Comparison of ENCODE assay signal across 8 cellular contexts in the genomic region with DNA sequence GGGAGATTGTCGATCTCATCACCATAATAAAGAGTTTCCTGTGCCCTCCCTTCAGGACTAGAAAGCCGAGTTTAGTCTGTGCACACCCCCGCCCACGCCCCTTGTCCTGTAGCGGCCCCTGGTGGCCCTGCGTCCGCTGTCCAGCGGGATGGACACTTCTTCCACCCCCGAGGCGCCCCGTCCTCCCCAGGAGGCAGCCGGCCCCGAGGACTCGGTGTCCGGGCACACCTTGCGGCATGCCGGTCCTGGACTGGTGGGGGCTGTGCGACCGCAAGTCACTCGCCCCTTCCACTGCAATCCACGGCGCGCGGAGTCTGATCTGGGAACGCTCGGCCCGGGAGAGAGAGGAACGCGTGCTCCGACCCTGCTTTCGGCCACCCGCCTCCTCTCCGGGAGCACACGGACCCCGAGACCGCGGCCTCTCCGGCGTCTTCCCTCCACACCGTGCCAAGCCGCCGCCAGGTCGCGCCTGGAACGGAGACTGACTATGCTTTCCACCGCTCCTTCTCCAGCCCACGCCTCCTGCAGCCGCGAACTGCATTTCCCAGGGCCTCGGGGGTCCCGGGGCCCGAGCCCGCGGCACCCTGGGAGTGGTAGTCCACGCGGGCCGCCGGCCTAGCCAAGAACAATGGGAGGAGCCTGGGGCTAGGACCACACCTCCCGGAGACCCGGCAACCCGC. TPM values are rescaled to one million over a fixed set of nuclear protein-coding genes. Genes with fewer than 3 reads are reported as not detected.
DNase-seq lines count a peak whose midpoint lies in the region; ATAC-seq and TF ChIP-seq lines count a peak whose summit lies in the region.

No MANE protein-coding gene starts in this region.

- H3K36me3 ChIP-seq in GM23338 (ENCODE audit: insufficient read depth), result no peaks in the 10 kb centered on the region
- peaks cover 26% of the 10 kb centered on the region for H3K36me3 ChIP-seq in neutrophil

- H3K4me3 ChIP-seq in GM23338, result peak overlapping the region; percentile 85
- peak overlapping the region; percentile 88 to 91 for H3K4me3 ChIP-seq in neutrophil (ENCODE audit: low read depth in 1 of 2, low read length in 1 of 2)

- H3K27ac ChIP-seq in GM23338 (ENCODE audit: low read depth) (peak overlapping the region; percentile 84; the same call in 1 of the 2 replicates), neutrophil (peak overlapping the region; percentile 95), substantia nigra (ENCODE audit: low read depth, low read length, poor library complexity, severe bottlenecking) (peak overlapping the region; percentile 83)

- H4K20me1 ChIP-seq in GM23338 (replicated peaks; ENCODE audit: insufficient read depth), result peaks cover 11% of the 10 kb centered on the region

- TF ChIP-seq CTCF in GM23338 (conservative IDR thresholded peaks at IDR 0.05; ENCODE audit: low read depth in 2 of 2), result peak; percentile 72 to 82; a peak in 3 of 4 replicates
- TF ChIP-seq CTCF in LNCAP (IDR thresholded peaks at IDR 0.05), result peak; percentile 94
- peak; percentile 87 for TF ChIP-seq CTCF in neutrophil (IDR thresholded peaks at IDR 0.05)

- peaks cover 19% of the 10 kb centered on the region for H3K36me3 Mint-ChIP-seq in GM23338 (ENCODE audit: low read depth)

- H3F3A ChIP-seq in GM23338 (replicated peaks; ENCODE audit: low read depth), result peaks cover 10% of the 10 kb centered on the region; the same call in 1 of the 2 replicates

- H3K4me2 ChIP-seq in GM23338, result peak overlapping the region; percentile 93

- H3K9me3 ChIP-seq in neutrophil, result no peaks in the 10 kb centered on the region

- H3K4me1 ChIP-seq in GM23338 (ENCODE audit: insufficient read depth) (peaks cover 36% of the 10 kb centered on the region), neutrophil (ENCODE audit: control insufficient read depth in 1 of 2, insufficient read depth in 1 of 2, low read depth in 1 of 2, low read length in 1 of 2) (peaks cover 29 to 35% of the 10 kb centered on the region in 2 experiments)

- peak; percentile 73 for ATAC-seq in GM23338

- H3K27me3 ChIP-seq in GM23338 (ENCODE audit: insufficient read depth), result no peaks in the 10 kb centered on the region
- peaks cover 10% of the 10 kb centered on the region for H3K27me3 ChIP-seq in neutrophil

- peaks cover 43% of the 10 kb centered on the region for H3K4me1 Mint-ChIP-seq in GM23338

- DNase-seq in ELR (ENCODE audit: low read depth), result peak; percentile 95
- peak; percentile 99 for DNase-seq in GM23338 (ENCODE audit: low spot score)
- peak; percentile 87 for DNase-seq in SHP77 treated with DMSO at 0.1 percent for 48 hours (lab: John Stamatoyannopoulos, UW)
- peak; percentile 83 to 95 (median 91) for DNase-seq in activated naive CD4-positive, alpha-beta T cell (lab: John Stamatoyannopoulos, UW)
- DNase-seq in foreskin melanocyte, result peak; percentile 92
- peak; percentile 46 to 97 (median 84) for DNase-seq in substantia nigra (lab: John Stamatoyannopoulos, UW)

- peak overlapping the region; percentile 88 for H3K4me3 Mint-ChIP-seq in GM23338

- peaks cover 29% of the 10 kb centered on the region for H3K27me3 Mint-ChIP-seq in GM23338 (ENCODE audit: insufficient read depth, low read depth, poor library complexity)

- no peaks in the 10 kb centered on the region; the same call in 2 of the 3 replicates for H3K9me3 Mint-ChIP-seq in GM23338

- H3K79me2 ChIP-seq in GM23338 (replicated peaks; ENCODE audit: insufficient read depth), result peaks cover 21% of the 10 kb centered on the region

- peak overlapping the region; percentile 90 for H3K27ac Mint-ChIP-seq in GM23338

- peak overlapping the region; percentile 80; the same call in 1 of the 2 replicates for H2AFZ ChIP-seq in GM23338

- H3K9me2 ChIP-seq in GM23338 (ENCODE audit: insufficient read depth), result no peaks in the 10 kb centered on the region

TF ChIP-seq in GM23338, 12 proteins besides CTCF, POLR2A, EP300 and RAD21 (continues in another document):
- TF ChIP-seq ZNF114 (CRISPR knock-in tag; IDR thresholded peaks at IDR 0.05) (no peak), POLR2AphosphoS5 (IDR thresholded peaks at IDR 0.05; ENCODE audit: low read depth) (peak; percentile 61), EZH2phosphoT487 (IDR thresholded peaks at IDR 0.05; ENCODE audit: unreplicated experiment) (no peak), STAT1 (IDR thresholded peaks at IDR 0.05; ENCODE audit: unreplicated experiment) (no peak), ZNF331 (CRISPR knock-in tag; IDR thresholded peaks at IDR 0.05; ENCODE audit: low read depth) (no peak), EZH2 (IDR thresholded peaks at IDR 0.05; ENCODE audit: low read depth, unreplicated experiment) (no peak)
- TF ChIP-seq, protein P1, sequence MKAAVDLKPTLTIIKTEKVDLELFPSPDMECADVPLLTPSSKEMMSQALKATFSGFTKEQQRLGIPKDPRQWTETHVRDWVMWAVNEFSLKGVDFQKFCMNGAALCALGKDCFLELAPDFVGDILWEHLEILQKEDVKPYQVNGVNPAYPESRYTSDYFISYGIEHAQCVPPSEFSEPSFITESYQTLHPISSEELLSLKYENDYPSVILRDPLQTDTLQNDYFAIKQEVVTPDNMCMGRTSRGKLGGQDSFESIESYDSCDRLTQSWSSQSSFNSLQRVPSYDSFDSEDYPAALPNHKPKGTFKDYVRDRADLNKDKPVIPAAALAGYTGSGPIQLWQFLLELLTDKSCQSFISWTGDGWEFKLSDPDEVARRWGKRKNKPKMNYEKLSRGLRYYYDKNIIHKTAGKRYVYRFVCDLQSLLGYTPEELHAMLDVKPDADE (IDR thresholded peaks at IDR 0.05), result peak; percentile 99
- TF ChIP-seq, protein P2, sequence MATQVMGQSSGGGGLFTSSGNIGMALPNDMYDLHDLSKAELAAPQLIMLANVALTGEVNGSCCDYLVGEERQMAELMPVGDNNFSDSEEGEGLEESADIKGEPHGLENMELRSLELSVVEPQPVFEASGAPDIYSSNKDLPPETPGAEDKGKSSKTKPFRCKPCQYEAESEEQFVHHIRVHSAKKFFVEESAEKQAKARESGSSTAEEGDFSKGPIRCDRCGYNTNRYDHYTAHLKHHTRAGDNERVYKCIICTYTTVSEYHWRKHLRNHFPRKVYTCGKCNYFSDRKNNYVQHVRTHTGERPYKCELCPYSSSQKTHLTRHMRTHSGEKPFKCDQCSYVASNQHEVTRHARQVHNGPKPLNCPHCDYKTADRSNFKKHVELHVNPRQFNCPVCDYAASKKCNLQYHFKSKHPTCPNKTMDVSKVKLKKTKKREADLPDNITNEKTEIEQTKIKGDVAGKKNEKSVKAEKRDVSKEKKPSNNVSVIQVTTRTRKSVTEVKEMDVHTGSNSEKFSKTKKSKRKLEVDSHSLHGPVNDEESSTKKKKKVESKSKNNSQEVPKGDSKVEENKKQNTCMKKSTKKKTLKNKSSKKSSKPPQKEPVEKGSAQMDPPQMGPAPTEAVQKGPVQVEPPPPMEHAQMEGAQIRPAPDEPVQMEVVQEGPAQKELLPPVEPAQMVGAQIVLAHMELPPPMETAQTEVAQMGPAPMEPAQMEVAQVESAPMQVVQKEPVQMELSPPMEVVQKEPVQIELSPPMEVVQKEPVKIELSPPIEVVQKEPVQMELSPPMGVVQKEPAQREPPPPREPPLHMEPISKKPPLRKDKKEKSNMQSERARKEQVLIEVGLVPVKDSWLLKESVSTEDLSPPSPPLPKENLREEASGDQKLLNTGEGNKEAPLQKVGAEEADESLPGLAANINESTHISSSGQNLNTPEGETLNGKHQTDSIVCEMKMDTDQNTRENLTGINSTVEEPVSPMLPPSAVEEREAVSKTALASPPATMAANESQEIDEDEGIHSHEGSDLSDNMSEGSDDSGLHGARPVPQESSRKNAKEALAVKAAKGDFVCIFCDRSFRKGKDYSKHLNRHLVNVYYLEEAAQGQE (IDR thresholded peaks at IDR 0.05; ENCODE audit: unreplicated experiment), result no peak

RNA-seq across cellular contexts. Expression of a gene that starts 0.7 kb away (rescaled TPM):
- 36.2 and 49.8 TPM in 2 replicates for total RNA-seq in GM23338 (2014; rRNA removed; shearing (Covaris generic))
- polyA plus RNA-seq in GM23338 (2016; fragmentation: Nextera tagmentation; extraction: Ambion mirVana), result 15.5 and 15.8 TPM in 2 replicates

RNA-seq across cellular contexts. Expression of a gene that starts 12.8 kb away (rescaled TPM):
- total RNA-seq in GM23338 (2014; rRNA removed; shearing (Covaris generic)), result 1.8 TPM in 1 of 2 replicates, not detected in the other
- polyA plus RNA-seq in GM23338 (2016; fragmentation: Nextera tagmentation; extraction: Ambion mirVana), result 0.45 and 0.65 TPM in 2 replicates

RNA-seq across cellular contexts. Expression of a gene that starts 25.1 kb away (rescaled TPM):
- total RNA-seq in GM23338 (2014; rRNA removed; shearing (Covaris generic)), result 7.8 and 14.4 TPM in 2 replicates
- polyA plus RNA-seq in GM23338 (2016; fragmentation: Nextera tagmentation; extraction: Ambion mirVana), result 17.8 and 18.1 TPM in 2 replicates

RNA-seq across cellular contexts. Expression of a gene that starts 28.1 kb away (rescaled TPM):
- 13.1 and 14.3 TPM in 2 replicates for total RNA-seq in GM23338 (2014; rRNA removed; shearing (Covaris generic))
- polyA plus RNA-seq in GM23338 (2016; fragmentation: Nextera tagmentation; extraction: Ambion mirVana), result 20.0 and 23.7 TPM in 2 replicates

RNA-seq across cellular contexts. Expression of a gene that starts 28.3 kb away (rescaled TPM):
- total RNA-seq in GM23338 (2014; rRNA removed; shearing (Covaris generic)), result 18.5 and 20.6 TPM in 2 replicates
- 175 and 197 TPM in 2 replicates for polyA plus RNA-seq in GM23338 (2016; fragmentation: Nextera tagmentation; extraction: Ambion mirVana)

Comparison
In these comparisons a context has a peak if more than half of its experiments do, and no peak if none do; other contexts are left out.
1. Peak in every context shown above with its lines: DNase-seq, ATAC-seq, H3K4me3 ChIP-seq and H3K27ac ChIP-seq.